Comparison of ENCODE assay signal across 8 cellular contexts in the genomic region with DNA sequence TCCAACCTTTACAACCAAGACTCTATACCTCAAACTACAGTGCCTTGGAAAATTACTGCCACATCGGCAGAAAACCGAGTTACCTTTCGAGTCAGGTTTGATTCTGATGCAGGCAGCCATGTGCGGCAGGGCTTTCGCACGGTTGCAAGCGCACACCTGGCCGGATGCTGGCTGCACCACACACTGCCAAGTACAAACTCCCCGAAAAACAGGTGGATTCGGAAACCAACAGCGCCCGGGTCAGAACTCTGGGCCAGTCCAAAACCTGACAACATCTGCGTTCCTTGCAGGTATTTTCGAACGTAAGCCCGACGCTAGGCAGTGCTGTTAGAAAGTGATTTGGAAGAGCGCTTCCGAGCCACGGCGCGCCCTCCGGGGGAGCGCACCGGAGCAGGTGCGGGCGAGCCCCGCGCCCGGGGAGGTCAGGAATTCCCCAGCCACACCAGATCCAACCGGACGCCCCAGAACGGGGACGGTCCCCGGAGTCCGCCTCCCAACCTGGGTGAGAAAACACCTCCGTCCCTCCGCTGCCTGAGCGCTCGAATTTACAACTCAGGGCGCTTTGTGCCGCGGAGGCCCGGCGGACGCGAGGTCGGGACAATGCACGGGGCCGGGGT. TPM values are rescaled to one million over a fixed set of nuclear protein-coding genes. Genes with fewer than 3 reads are reported as not detected.
DNase-seq lines count a peak whose midpoint lies in the region; ATAC-seq and TF ChIP-seq lines count a peak whose summit lies in the region.

No MANE protein-coding gene starts in this region.

- H3K27ac ChIP-seq in CD4-positive, alpha-beta memory T cell (ENCODE audit: low read depth, low read length): peak overlapping the region; percentile 65
- H3K27ac ChIP-seq in OCI-LY7 (ENCODE audit: low read depth, low read length, poor library complexity, severe bottlenecking) (peak overlapping the region; percentile 67), hepatocyte (peak overlapping the region; percentile 81), smooth muscle cell (ENCODE audit: low read depth) (no peak overlapping the region)

- no peak for TF ChIP-seq CTCF in OCI-LY7 (conservative IDR thresholded peaks at IDR 0.05; ENCODE audit: low read length)
- TF ChIP-seq CTCF in hepatocyte (IDR thresholded peaks at IDR 0.05; ENCODE audit: poor library complexity): no peak
- TF ChIP-seq CTCF in smooth muscle cell (IDR thresholded peaks at IDR 0.05; ENCODE audit: borderline replicate concordance, insufficient read depth, poor library complexity, severe bottlenecking): no peak

- H3K4me1 Mint-ChIP-seq in CD4-positive, alpha-beta memory T cell: peaks cover 44 to 61% (median 50%) of the 10 kb centered on the region in 4 donors

- H3K27ac Mint-ChIP-seq in CD4-positive, alpha-beta memory T cell: peak overlapping the region; percentile 89 to 98 (median 96)

- H3K9me2 ChIP-seq in OCI-LY7 (ENCODE audit: insufficient read depth, low read length) (no peaks in the 10 kb centered on the region), hepatocyte (replicated peaks; ENCODE audit: insufficient read depth) (no peaks in the 10 kb centered on the region)

- H3K27me3 Mint-ChIP-seq in CD4-positive, alpha-beta memory T cell: no peaks in the 10 kb centered on the region

- H3F3A ChIP-seq in smooth muscle cell (ENCODE audit: low read depth): peaks cover 16% of the 10 kb centered on the region

- H3K79me2 ChIP-seq in OCI-LY7 (ENCODE audit: insufficient read depth, low read depth, low read length): peaks cover 47% of the 10 kb centered on the region
- peaks cover 56% of the 10 kb centered on the region for H3K79me2 ChIP-seq in hepatocyte
- peaks cover 56% of the 10 kb centered on the region for H3K79me2 ChIP-seq in smooth muscle cell (ENCODE audit: low read depth)

- H3K36me3 ChIP-seq in CD4-positive, alpha-beta memory T cell (ENCODE audit: insufficient read depth, low read length): no peaks in the 10 kb centered on the region
- H3K36me3 ChIP-seq in OCI-LY7 (ENCODE audit: insufficient read depth, low read length) (no peaks in the 10 kb centered on the region; the same call in 1 of the 2 replicates), hepatocyte (replicated peaks; ENCODE audit: insufficient read depth, low read depth) (no peaks in the 10 kb centered on the region), smooth muscle cell (ENCODE audit: low read depth) (no peaks in the 10 kb centered on the region)

- POLR2A ChIA-PET in CD4-positive, alpha-beta memory T cell (lab: Charles Lee; ENCODE audit: partially characterized antibody): interaction anchor here (1.5 to 3.0 kb wide), 4 partner anchors 17 to 129 kb away, joined by 4 to 13 read pairs (median 7); a partner anchor contains a TSS
- POLR2A ChIA-PET in OCI-LY7 (lab: Charles Lee): interaction anchor here (1.3 kb wide), 1 partner anchor 11 kb away, joined by 4 read pairs; no protein-coding TSS in a partner anchor

- H3K9me3 ChIP-seq in CD4-positive, alpha-beta memory T cell (ENCODE audit: control insufficient read depth in 1 of 2, low read length in 2 of 2): no peaks in the 10 kb centered on the region
- no peaks in the 10 kb centered on the region for H3K9me3 ChIP-seq in OCI-LY7 (ENCODE audit: low read length)
- no peaks in the 10 kb centered on the region for H3K9me3 ChIP-seq in hepatocyte (ENCODE audit: low read depth)
- H3K9me3 ChIP-seq in smooth muscle cell (replicated peaks; ENCODE audit: low read depth): no peaks in the 10 kb centered on the region

- H3K4me1 ChIP-seq in CD4-positive, alpha-beta memory T cell (ENCODE audit: insufficient read depth, low read length): peaks cover 52% of the 10 kb centered on the region
- H3K4me1 ChIP-seq in OCI-LY7 (ENCODE audit: insufficient read depth, low read length, poor library complexity, severe bottlenecking) (peaks cover 52% of the 10 kb centered on the region), hepatocyte (ENCODE audit: insufficient read depth) (peaks cover 46% of the 10 kb centered on the region), smooth muscle cell (ENCODE audit: low read depth) (peaks cover 51% of the 10 kb centered on the region)

- H3K9ac ChIP-seq in smooth muscle cell (ENCODE audit: low read depth): peak overlapping the region; percentile 78

- DNase-seq in CD4-positive, alpha-beta memory T cell: peak; percentile 65 to 83 (median 74)
- DNase-seq in OCI-LY7 (ENCODE audit: low spot score): peak; percentile 94
- peak; percentile 22 for DNase-seq in activated gamma-delta T cell treated with anti-CD3 and anti-CD28 coated beads, Interleukin-2, amount 50 U/mL, for 16 hours (ENCODE audit: low read depth)
- peak; percentile 68 for DNase-seq in hepatocyte (ENCODE audit: low spot score)
- no peak for DNase-seq in smooth muscle cell (lab: John Stamatoyannopoulos, UW; ENCODE audit: unreplicated experiment)
- DNase-seq in kidney glomerular epithelial cell (lab: John Stamatoyannopoulos, UW): no peak
- no peak for DNase-seq in Ammon's horn (ENCODE audit: low spot score)

- peaks cover 0 to 3% (median 0%) of the 10 kb centered on the region in 8 donors for H3K9me3 Mint-ChIP-seq in CD4-positive, alpha-beta memory T cell

- CTCF ChIA-PET in CD4-positive, alpha-beta memory T cell (lab: Charles Lee; ENCODE audit: partially characterized antibody): interaction anchor here (0.7 kb wide), 1 partner anchor 165 kb away, joined by 4 read pairs; a partner anchor contains a TSS
- CTCF ChIA-PET in OCI-LY7 (lab: Charles Lee; ENCODE audit: unreplicated experiment): no interaction called here

- BruUV-seq in OCI-LY7 (replicated peaks; lab: Mats Ljungman, UMichigan): no TSS peak

- H3K4me2 ChIP-seq in OCI-LY7 (ENCODE audit: low read length) (peak overlapping the region; percentile 97), hepatocyte (peak overlapping the region; percentile 96), smooth muscle cell (peak overlapping the region; percentile 86)

- 2% methylated on average over 27 of the region's 50 CpGs for WGBS in hepatocyte (ENCODE audit: low lambda C conversion rate, missing lambda C conversion rate)
- 1% methylated on average over 46 of the region's 50 CpGs for WGBS in smooth muscle cell (ENCODE audit: low lambda C conversion rate)

- H3K4me3 ChIP-seq in CD4-positive, alpha-beta memory T cell (ENCODE audit: low read length in 2 of 2): peak overlapping the region; percentile 32 to 67
- peak overlapping the region; percentile 84 for H3K4me3 ChIP-seq in OCI-LY7 (ENCODE audit: low read depth, low read length, poor library complexity, severe bottlenecking)
- peak overlapping the region; percentile 53 for H3K4me3 ChIP-seq in hepatocyte
- H3K4me3 ChIP-seq in smooth muscle cell: peak overlapping the region; percentile 91

- peak overlapping the region; percentile 86 to 98 (median 94) for H3K4me3 Mint-ChIP-seq in CD4-positive, alpha-beta memory T cell

- H4K20me1 ChIP-seq in OCI-LY7 (ENCODE audit: insufficient read depth, low read length) (peaks cover 45% of the 10 kb centered on the region), hepatocyte (ENCODE audit: insufficient read depth, poor library complexity, severe bottlenecking) (peaks cover 56% of the 10 kb centered on the region), smooth muscle cell (ENCODE audit: low read depth) (peaks cover 55% of the 10 kb centered on the region)

- no peak overlapping the region for H2AFZ ChIP-seq in OCI-LY7 (ENCODE audit: low read length)
- no peak overlapping the region for H2AFZ ChIP-seq in hepatocyte
- H2AFZ ChIP-seq in smooth muscle cell (ENCODE audit: low read depth): no peak overlapping the region

- H3K36me3 Mint-ChIP-seq in CD4-positive, alpha-beta memory T cell: peaks cover 0 to 7% of the 10 kb centered on the region in 2 donors

- peak; percentile 39 for ATAC-seq in GM21529 (IDR thresholded peaks at IDR 0.05; ENCODE audit: unreplicated experiment)

- no peaks in the 10 kb centered on the region for H3K27me3 ChIP-seq in CD4-positive, alpha-beta memory T cell (ENCODE audit: insufficient read depth, low read length)
- H3K27me3 ChIP-seq in hepatocyte (no peaks in the 10 kb centered on the region), smooth muscle cell (ENCODE audit: low read depth) (no peaks in the 10 kb centered on the region)

- intact Hi-C loops in CD4-positive, alpha-beta memory T cell (cut with micrococcal nuclease): loop anchor here (1.0 to 5.0 kb wide), 6 partner anchors 26 to 1780 kb away; a partner anchor contains a TSS
- intact Hi-C loops in OCI-LY7 (cut with micrococcal nuclease; ENCODE audit: unreplicated experiment): loop anchor here (2.0 kb wide), 3 partner anchors 26 to 172 kb away; a partner anchor contains a TSS

RNA-seq across cellular contexts. Expression of a gene that starts 1.2 kb away (rescaled TPM):
- 100 to 1,000 TPM; 194 to 206 TPM for total RNA-seq in CD4-positive, alpha-beta memory T cell
- polyA plus RNA-seq in CD4-positive, alpha-beta memory T cell: 10 to 100 TPM in 1 of 2 donors, 1 to 10 TPM in 1; 4.8 to 17.8 TPM
- 46.4 and 61.5 TPM in 2 replicates for total RNA-seq in OCI-LY7 (2014; rRNA removed; shearing (Covaris generic))
- total RNA-seq in OCI-LY7 (2022) (127 and 132 TPM in 2 replicates), hepatocyte (40.8 and 44.2 TPM in 2 replicates), smooth muscle cell (50.7 and 60.8 TPM in 2 replicates)
- polyA plus RNA-seq in hepatocyte (38.0 and 46.7 TPM in 2 replicates), smooth muscle cell (52.1 and 55.6 TPM in 2 replicates)

Comparison
In these comparisons a context has a peak if more than half of its experiments do, and no peak if none do; other contexts are left out.
1. DNase-seq: peak in CD4-positive, alpha-beta memory T cell (5 of 5), OCI-LY7 (single experiment), activated gamma-delta T cell treated with anti-CD3 and anti-CD28 coated beads, Interleukin-2, amount 50 U/mL, for 16 hours (single experiment) and hepatocyte (single experiment); none in smooth muscle cell (single experiment), kidney glomerular epithelial cell (single experiment) and Ammon's horn (single experiment).
2. Peak in every context shown above with its lines, with median percentiles within 50 percentile points of each other: H3K4me3 ChIP-seq and H3K4me2 ChIP-seq.